In genomic region chrX:52995135-52995973, GRCh38 we compare ENCODE assay signal across 8 cellular contexts. TPM values are rescaled to one million over a fixed set of nuclear protein-coding genes. Genes with fewer than 3 reads are reported as not detected.
DNase-seq lines count a peak whose midpoint lies in the region; ATAC-seq and TF ChIP-seq lines count a peak whose summit lies in the region.

No MANE protein-coding gene starts in this region.

- TF ChIP-seq POLR2A in esophagus squamous epithelium (IDR thresholded peaks at IDR 0.05) = no peak

- intact Hi-C loops in esophagus squamous epithelium (cut with DNase I) = no loop called here

- peak overlapping the region; percentile 83 to 93 (median 88) for H3K27ac ChIP-seq in esophagus squamous epithelium

- H3K4me3 Mint-ChIP-seq in activated T-cell treated with anti-CD3 and anti-CD28 coated beads, Interleukin-2, amount 50 U/mL, for 72 hours = peak overlapping the region; percentile 82 to 89

- no peaks in the 10 kb centered on the region for H3K36me3 Mint-ChIP-seq in activated T-cell treated with anti-CD3 and anti-CD28 coated beads, Interleukin-2, amount 50 U/mL, for 72 hours (ENCODE audit: insufficient read depth in 2 of 2)

- H3K27me3 Mint-ChIP-seq in activated T-cell treated with anti-CD3 and anti-CD28 coated beads, Interleukin-2, amount 50 U/mL, for 72 hours (ENCODE audit: low read depth) = peaks cover 32% of the 10 kb centered on the region

- H3K9me3 Mint-ChIP-seq in activated T-cell treated with anti-CD3 and anti-CD28 coated beads, Interleukin-2, amount 50 U/mL, for 72 hours = no peaks in the 10 kb centered on the region

- peak; percentile 18 to 80 (median 65) for TF ChIP-seq CTCF in esophagus squamous epithelium (IDR thresholded peaks at IDR 0.05)

- no peaks in the 10 kb centered on the region for H3K9me3 ChIP-seq in esophagus squamous epithelium

- peak overlapping the region; percentile 95 for H3K27ac Mint-ChIP-seq in activated T-cell treated with anti-CD3 and anti-CD28 coated beads, Interleukin-2, amount 50 U/mL, for 72 hours

- WGBS in esophagus squamous epithelium, 2 donors = 0 to 47% methylated on average over 10 to 30 of the region's 45 CpGs

- H3K4me3 ChIP-seq in esophagus squamous epithelium = peak overlapping the region; percentile 39 to 72 (median 51)

- peak; percentile 89 for DNase-seq in DMS79 (lab: John Stamatoyannopoulos, UW)
- peak; percentile 82 for DNase-seq in KG1 (lab: John Stamatoyannopoulos, UW)
- peak; percentile 90 to 94 for DNase-seq in activated T-cell treated with anti-CD3 and anti-CD28 coated beads, Interleukin-2, amount 50 U/mL, for 72 hours
- DNase-seq in esophagus squamous epithelium (lab: John Stamatoyannopoulos, UW) = peak; percentile 56
- DNase-seq in myocyte (ENCODE audit: low read depth) = peak; percentile 96
- peak; percentile 77 to 91 for DNase-seq in stimulated activated CD8-positive, alpha-beta memory T cell treated with anti-CD3 and anti-CD28 coated beads, Interleukin-7, amount 100 ng/mL, for 48 hours (ENCODE audit: extremely low read depth in 1 of 2, low read depth in 1 of 2)

- peaks cover 39% of the 10 kb centered on the region for H3K4me1 Mint-ChIP-seq in activated T-cell treated with anti-CD3 and anti-CD28 coated beads, Interleukin-2, amount 50 U/mL, for 72 hours (ENCODE audit: low read depth)

- peak; percentile 97 for ATAC-seq in GM21723 (IDR thresholded peaks at IDR 0.05; ENCODE audit: unreplicated experiment)
- ATAC-seq in activated T-cell treated with anti-CD3 and anti-CD28 coated beads, Interleukin-2, amount 50 U/mL, for 72 hours (replicated peaks in 1 of 2) = peak; percentile 96 to 97

- H3K4me1 ChIP-seq in esophagus squamous epithelium = peaks cover 7 to 19% (median 8%) of the 10 kb centered on the region in 3 donors

- peaks cover 0 to 5% (median 0%) of the 10 kb centered on the region in 4 donors for H3K27me3 ChIP-seq in esophagus squamous epithelium

- H3K36me3 ChIP-seq in esophagus squamous epithelium = no peaks in the 10 kb centered on the region

TF ChIP-seq in PFSK-1, 5 proteins besides CTCF, POLR2A, EP300 and RAD21:
- TF ChIP-seq FOXP2 (optimal IDR thresholded peaks at IDR 0.05; ENCODE audit: borderline replicate concordance, extremely low read depth, extremely low read length, insufficient read depth) (no peak), POLR2AphosphoS5 (IDR thresholded peaks at IDR 0.05; ENCODE audit: low read depth, low read length) (0 out of 2 replicates have a peak, but pooled peaks have one; percentile 26), SIN3A (IDR thresholded peaks at IDR 0.05; ENCODE audit: borderline replicate concordance, insufficient read depth, low read length) (peak; percentile 21; the same call in 1 of the 2 replicates), TAF1 (IDR thresholded peaks at IDR 0.05; ENCODE audit: borderline replicate concordance, insufficient read depth, low read length) (peak; percentile 56; the same call in 1 of the 2 replicates), REST (IDR thresholded peaks at IDR 0.05; ENCODE audit: insufficient read depth in 1 of 2, low read depth in 2 of 2, low read length in 2 of 2) (no peak)

RNA-seq across cellular contexts. Expression of gene FAM156A, which starts 37.0 kb away (rescaled TPM):
- polyA plus RNA-seq in PFSK-1 (2012; ENCODE audit: insufficient read length, low read depth) = 16.6 TPM
- total RNA-seq in activated T-cell treated with anti-CD3 and anti-CD28 coated beads, Interleukin-2, amount 50 U/mL, for 72 hours = 10 to 100 TPM; 23.2 to 23.8 TPM
- total RNA-seq in esophagus squamous epithelium (10 to 100 TPM in 2 of 4 donors, 1 to 10 TPM in 2; 2.9 to 13.3 (median 9.7) TPM), myocyte (16.7 and 30.5 TPM in 2 replicates)
- polyA plus RNA-seq in myocyte (2012) = 42.2 TPM

RNA-seq across cellular contexts. Expression of gene GPR173, which starts 53.2 kb away (rescaled TPM):
- not detected for polyA plus RNA-seq in PFSK-1 (2012; ENCODE audit: insufficient read length, low read depth)
- total RNA-seq in activated T-cell treated with anti-CD3 and anti-CD28 coated beads, Interleukin-2, amount 50 U/mL, for 72 hours = under 1 TPM; 0.31 to 0.81 TPM
- total RNA-seq in esophagus squamous epithelium = under 1 TPM in 3 of 4 donors, not detected in 1; 0.09 to 0.57 (median 0.18) TPM
- total RNA-seq in myocyte = 2.2 and 2.5 TPM in 2 replicates
- 7.4 TPM for polyA plus RNA-seq in myocyte (2012)

Comparison
In these comparisons a context has a peak if more than half of its experiments do, and no peak if none do; other contexts are left out.
1. Peak in every context shown above with its lines: DNase-seq, ATAC-seq, H3K4me3 ChIP-seq and H3K27ac ChIP-seq.